Comparison of ENCODE assay signal across 8 cellular contexts in the genomic region with DNA sequence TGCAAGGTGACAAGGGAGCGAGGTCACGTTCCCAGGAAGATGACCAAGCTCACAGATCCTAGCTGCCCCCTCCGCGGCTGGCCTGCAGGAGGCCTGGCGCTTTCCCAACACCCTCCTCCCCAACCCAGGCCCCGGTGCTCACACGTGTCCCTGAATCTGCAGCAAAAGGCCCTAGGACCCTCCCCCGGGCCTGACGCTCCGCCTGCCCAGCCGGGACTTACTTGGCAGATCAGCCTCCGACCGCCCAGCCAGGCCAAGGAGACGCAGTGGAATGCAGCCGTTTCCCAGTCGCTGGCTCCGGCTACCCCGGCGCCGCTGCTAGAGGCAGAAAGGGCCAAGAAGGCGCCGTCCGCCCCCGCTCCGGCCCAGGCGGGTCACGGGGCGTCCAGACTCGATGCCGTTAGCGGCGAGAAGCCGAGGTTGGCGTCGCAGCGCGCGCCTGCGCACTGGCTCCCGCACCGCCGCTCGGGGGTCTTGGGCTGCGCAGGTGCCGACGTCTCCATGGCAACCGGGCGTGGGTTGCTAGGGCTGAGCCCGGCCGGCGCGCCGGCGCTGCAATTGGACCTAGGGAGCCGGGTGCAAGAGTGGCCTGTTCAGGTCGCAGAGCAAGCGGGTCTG. TPM values are rescaled to one million over a fixed set of nuclear protein-coding genes. Genes with fewer than 3 reads are reported as not detected.
DNase-seq lines count a peak whose midpoint lies in the region; ATAC-seq, FAIRE-seq and TF ChIP-seq lines count a peak whose summit lies in the region.

A gene with protein sequence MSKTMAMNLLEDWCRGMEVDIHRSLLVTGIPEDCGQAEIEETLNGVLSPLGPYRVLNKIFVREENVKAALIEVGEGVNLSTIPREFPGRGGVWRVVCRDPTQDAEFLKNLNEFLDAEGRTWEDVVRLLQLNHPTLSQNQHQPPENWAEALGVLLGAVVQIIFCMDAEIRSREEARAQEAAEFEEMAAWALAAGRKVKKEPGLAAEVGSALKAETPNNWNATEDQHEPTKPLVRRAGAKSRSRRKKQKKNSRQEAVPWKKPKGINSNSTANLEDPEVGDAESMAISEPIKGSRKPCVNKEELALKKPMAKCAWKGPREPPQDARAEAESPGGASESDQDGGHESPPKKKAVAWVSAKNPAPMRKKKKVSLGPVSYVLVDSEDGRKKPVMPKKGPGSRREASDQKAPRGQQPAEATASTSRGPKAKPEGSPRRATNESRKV (minus strand): TSS at position 448 of the 618 bp plus-strand sequence. CDS start 528 bp downstream, outside the sequence.

- ATAC-seq in sciatic nerve (peak; percentile 82), GM21526 (IDR thresholded peaks at IDR 0.05; ENCODE audit: low FRiP score, unreplicated experiment) (no peak), HG03521 (IDR thresholded peaks at IDR 0.05; ENCODE audit: unreplicated experiment) (no peak)

- DNase-seq in AG04450 (ENCODE audit: low read depth, low spot score) (no peak), NCI-H1092 treated with DMSO at 0.1 percent for 48 hours (lab: John Stamatoyannopoulos, UW) (peak; percentile 88), ascending aorta (ENCODE audit: low spot score in 2 of 2) (peak; percentile 55 to 93), hypothalamus (lab: John Stamatoyannopoulos, UW) (peak in 48 of 51 donors; percentile 30 to 91 (median 74)), sciatic nerve (ENCODE audit: low spot score) (peak; percentile 82), HTR-8/SVneo (ENCODE audit: insufficient read length, low spot score) (no peak)

- CTCF ChIA-PET in AG04450 (lab: Charles Lee): no interaction called here

- intact Hi-C loops in ascending aorta (cut with DNase I): loop anchor here (5.0 kb wide), 1 partner anchor 59 kb away; a partner anchor contains a TSS
- intact Hi-C loops in sciatic nerve (cut with DNase I): no loop called here

- peaks cover 3% of the 10 kb centered on the region; the same call in 1 of the 2 replicates for H3K9me3 ChIP-seq in AG04450 (ENCODE audit: control insufficient read depth, insufficient read depth, low read length)
- H3K9me3 ChIP-seq in ascending aorta: no peaks in the 10 kb centered on the region

- POLR2A ChIA-PET in AG04450 (lab: Yijun Ruan, JAX): no interaction called here

- peak within 1 kb of the TSS; percentile 31 for H3K27ac ChIP-seq in AG04450 (ENCODE audit: low read depth, low read length)
- peak within 1 kb of the TSS; percentile 94 to 96 for H3K27ac ChIP-seq in ascending aorta

- H3K36me3 ChIP-seq in ascending aorta: no peaks in the 10 kb centered on the region

- peak; percentile 31; the same call in 1 of the 2 replicates for TF ChIP-seq CTCF in AG04450 (IDR thresholded peaks at IDR 0.05; ENCODE audit: low read depth, low read length)
- peak in 1 of 3 experiments; percentile 14 for TF ChIP-seq CTCF in ascending aorta (IDR thresholded peaks at IDR 0.05)

- H3K4me1 ChIP-seq in ascending aorta: peaks cover 8 to 45% of the 10 kb centered on the region in 2 donors

- H3K4me3 ChIP-seq in AG04450 (ENCODE audit: low read depth, low read length) (peak within 1 kb of the TSS; percentile 53), ascending aorta (peak within 1 kb of the TSS; percentile 56 to 61)

- no peak for FAIRE-seq in HTR-8/SVneo (lab: Jason Lieb, UNC)

- H3K27me3 ChIP-seq in AG04450 (ENCODE audit: control insufficient read depth, insufficient read depth, low read length) (no peaks in the 10 kb centered on the region), ascending aorta (no peaks in the 10 kb centered on the region)

RNA-seq across cellular contexts. Expression of the gene that starts here (rescaled TPM):
- 4.0 and 4.2 TPM in 2 replicates for polyA plus RNA-seq in AG04450 (2011; rRNA removed)
- 1.9 and 2.7 TPM in 2 replicates for polyA minus RNA-seq in AG04450 (2011; rRNA and poly(A)+ RNA removed)
- total RNA-seq in ascending aorta: 0.53 TPM
- 9.3 TPM for total RNA-seq in sciatic nerve

Comparison
In these comparisons a context has a peak if more than half of its experiments do, and no peak if none do; other contexts are left out.
1. Peak in DNase-seq, H3K4me3 ChIP-seq and H3K27ac ChIP-seq in ascending aorta; RNA of the gene not detected or under 1 TPM.
2. DNase-seq: peak in NCI-H1092 treated with DMSO at 0.1 percent for 48 hours (single experiment), hypothalamus (48 of 51) and sciatic nerve (single experiment); none in AG04450 (single experiment) and HTR-8/SVneo (single experiment).